In the genomic region with DNA sequence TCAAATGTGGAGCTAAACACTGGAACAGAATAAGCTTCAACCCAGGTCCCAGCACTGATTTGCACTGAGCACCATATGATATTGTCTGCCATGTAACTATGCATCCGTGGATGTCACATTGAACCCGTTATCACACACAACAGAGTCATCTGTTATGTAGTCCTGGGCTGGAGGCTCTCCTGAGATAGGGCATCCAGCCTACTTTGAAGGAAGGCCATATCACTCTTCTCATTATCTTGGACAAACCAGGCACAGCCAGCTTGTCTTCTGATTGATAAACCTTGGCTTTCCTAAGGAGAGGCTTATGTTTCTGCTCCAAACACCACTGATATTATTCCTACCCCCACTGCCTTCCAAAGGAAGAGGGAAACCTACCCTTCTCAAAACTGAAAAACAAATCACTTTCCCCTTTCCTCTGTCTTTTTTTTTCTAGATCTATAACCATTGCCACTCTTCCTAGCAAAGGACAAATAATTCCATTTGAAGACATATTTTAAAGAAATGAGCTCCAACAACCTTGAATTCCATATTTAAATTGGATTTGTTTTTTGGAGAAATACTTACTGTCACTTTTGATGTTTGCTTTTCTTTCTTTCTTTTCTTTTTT, we compare ENCODE assay signal across 1 cellular context.
TF ChIP-seq lines count a peak whose summit lies in the region.

No MANE protein-coding gene starts in this region.

TF ChIP-seq in K562, 482 proteins besides CTCF, POLR2A, EP300 and RAD21 (continued from another document and continues in another):
- TF ChIP-seq, protein P1, sequence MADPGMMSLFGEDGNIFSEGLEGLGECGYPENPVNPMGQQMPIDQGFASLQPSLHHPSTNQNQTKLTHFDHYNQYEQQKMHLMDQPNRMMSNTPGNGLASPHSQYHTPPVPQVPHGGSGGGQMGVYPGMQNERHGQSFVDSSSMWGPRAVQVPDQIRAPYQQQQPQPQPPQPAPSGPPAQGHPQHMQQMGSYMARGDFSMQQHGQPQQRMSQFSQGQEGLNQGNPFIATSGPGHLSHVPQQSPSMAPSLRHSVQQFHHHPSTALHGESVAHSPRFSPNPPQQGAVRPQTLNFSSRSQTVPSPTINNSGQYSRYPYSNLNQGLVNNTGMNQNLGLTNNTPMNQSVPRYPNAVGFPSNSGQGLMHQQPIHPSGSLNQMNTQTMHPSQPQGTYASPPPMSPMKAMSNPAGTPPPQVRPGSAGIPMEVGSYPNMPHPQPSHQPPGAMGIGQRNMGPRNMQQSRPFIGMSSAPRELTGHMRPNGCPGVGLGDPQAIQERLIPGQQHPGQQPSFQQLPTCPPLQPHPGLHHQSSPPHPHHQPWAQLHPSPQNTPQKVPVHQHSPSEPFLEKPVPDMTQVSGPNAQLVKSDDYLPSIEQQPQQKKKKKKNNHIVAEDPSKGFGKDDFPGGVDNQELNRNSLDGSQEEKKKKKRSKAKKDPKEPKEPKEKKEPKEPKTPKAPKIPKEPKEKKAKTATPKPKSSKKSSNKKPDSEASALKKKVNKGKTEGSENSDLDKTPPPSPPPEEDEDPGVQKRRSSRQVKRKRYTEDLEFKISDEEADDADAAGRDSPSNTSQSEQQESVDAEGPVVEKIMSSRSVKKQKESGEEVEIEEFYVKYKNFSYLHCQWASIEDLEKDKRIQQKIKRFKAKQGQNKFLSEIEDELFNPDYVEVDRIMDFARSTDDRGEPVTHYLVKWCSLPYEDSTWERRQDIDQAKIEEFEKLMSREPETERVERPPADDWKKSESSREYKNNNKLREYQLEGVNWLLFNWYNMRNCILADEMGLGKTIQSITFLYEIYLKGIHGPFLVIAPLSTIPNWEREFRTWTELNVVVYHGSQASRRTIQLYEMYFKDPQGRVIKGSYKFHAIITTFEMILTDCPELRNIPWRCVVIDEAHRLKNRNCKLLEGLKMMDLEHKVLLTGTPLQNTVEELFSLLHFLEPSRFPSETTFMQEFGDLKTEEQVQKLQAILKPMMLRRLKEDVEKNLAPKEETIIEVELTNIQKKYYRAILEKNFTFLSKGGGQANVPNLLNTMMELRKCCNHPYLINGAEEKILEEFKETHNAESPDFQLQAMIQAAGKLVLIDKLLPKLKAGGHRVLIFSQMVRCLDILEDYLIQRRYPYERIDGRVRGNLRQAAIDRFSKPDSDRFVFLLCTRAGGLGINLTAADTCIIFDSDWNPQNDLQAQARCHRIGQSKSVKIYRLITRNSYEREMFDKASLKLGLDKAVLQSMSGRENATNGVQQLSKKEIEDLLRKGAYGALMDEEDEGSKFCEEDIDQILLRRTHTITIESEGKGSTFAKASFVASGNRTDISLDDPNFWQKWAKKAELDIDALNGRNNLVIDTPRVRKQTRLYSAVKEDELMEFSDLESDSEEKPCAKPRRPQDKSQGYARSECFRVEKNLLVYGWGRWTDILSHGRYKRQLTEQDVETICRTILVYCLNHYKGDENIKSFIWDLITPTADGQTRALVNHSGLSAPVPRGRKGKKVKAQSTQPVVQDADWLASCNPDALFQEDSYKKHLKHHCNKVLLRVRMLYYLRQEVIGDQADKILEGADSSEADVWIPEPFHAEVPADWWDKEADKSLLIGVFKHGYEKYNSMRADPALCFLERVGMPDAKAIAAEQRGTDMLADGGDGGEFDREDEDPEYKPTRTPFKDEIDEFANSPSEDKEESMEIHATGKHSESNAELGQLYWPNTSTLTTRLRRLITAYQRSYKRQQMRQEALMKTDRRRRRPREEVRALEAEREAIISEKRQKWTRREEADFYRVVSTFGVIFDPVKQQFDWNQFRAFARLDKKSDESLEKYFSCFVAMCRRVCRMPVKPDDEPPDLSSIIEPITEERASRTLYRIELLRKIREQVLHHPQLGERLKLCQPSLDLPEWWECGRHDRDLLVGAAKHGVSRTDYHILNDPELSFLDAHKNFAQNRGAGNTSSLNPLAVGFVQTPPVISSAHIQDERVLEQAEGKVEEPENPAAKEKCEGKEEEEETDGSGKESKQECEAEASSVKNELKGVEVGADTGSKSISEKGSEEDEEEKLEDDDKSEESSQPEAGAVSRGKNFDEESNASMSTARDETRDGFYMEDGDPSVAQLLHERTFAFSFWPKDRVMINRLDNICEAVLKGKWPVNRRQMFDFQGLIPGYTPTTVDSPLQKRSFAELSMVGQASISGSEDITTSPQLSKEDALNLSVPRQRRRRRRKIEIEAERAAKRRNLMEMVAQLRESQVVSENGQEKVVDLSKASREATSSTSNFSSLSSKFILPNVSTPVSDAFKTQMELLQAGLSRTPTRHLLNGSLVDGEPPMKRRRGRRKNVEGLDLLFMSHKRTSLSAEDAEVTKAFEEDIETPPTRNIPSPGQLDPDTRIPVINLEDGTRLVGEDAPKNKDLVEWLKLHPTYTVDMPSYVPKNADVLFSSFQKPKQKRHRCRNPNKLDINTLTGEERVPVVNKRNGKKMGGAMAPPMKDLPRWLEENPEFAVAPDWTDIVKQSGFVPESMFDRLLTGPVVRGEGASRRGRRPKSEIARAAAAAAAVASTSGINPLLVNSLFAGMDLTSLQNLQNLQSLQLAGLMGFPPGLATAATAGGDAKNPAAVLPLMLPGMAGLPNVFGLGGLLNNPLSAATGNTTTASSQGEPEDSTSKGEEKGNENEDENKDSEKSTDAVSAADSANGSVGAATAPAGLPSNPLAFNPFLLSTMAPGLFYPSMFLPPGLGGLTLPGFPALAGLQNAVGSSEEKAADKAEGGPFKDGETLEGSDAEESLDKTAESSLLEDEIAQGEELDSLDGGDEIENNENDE (IDR thresholded peaks at IDR 0.05; ENCODE audit: low read depth, low read length) = no peak
- TF ChIP-seq NCOA4 (IDR thresholded peaks at IDR 0.05; ENCODE audit: partially characterized antibody) = peak; percentile 92
- TF ChIP-seq ZNF507 (tag; conservative IDR thresholded peaks at IDR 0.05) = no peak
- TF ChIP-seq THRAP3 (IDR thresholded peaks at IDR 0.05; ENCODE audit: borderline replicate concordance) = no peak
- TF ChIP-seq ZNF57 (CRISPR knock-in tag; IDR thresholded peaks at IDR 0.05) = no peak
- 0 out of 2 replicates have a peak, but pooled peaks have one; percentile 68 for TF ChIP-seq ZNF444 (CRISPR knock-in tag; IDR thresholded peaks at IDR 0.05)
- TF ChIP-seq IFI16 (CRISPR knock-in tag; IDR thresholded peaks at IDR 0.05) = no peak
- peak; percentile 99 for TF ChIP-seq SMARCA4 (IDR thresholded peaks at IDR 0.05)
- TF ChIP-seq SMAD4 (CRISPR knock-in tag; conservative IDR thresholded peaks at IDR 0.05) = peak; percentile 99
- TF ChIP-seq, protein P2, sequence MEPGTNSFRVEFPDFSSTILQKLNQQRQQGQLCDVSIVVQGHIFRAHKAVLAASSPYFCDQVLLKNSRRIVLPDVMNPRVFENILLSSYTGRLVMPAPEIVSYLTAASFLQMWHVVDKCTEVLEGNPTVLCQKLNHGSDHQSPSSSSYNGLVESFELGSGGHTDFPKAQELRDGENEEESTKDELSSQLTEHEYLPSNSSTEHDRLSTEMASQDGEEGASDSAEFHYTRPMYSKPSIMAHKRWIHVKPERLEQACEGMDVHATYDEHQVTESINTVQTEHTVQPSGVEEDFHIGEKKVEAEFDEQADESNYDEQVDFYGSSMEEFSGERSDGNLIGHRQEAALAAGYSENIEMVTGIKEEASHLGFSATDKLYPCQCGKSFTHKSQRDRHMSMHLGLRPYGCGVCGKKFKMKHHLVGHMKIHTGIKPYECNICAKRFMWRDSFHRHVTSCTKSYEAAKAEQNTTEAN (CRISPR knock-in tag; IDR thresholded peaks at IDR 0.05) = no peak
- TF ChIP-seq, protein P3, sequence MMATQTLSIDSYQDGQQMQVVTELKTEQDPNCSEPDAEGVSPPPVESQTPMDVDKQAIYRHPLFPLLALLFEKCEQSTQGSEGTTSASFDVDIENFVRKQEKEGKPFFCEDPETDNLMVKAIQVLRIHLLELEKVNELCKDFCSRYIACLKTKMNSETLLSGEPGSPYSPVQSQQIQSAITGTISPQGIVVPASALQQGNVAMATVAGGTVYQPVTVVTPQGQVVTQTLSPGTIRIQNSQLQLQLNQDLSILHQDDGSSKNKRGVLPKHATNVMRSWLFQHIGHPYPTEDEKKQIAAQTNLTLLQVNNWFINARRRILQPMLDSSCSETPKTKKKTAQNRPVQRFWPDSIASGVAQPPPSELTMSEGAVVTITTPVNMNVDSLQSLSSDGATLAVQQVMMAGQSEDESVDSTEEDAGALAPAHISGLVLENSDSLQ (IDR thresholded peaks at IDR 0.05) = peak; percentile 81
- TF ChIP-seq MTA3 (IDR thresholded peaks at IDR 0.05; ENCODE audit: borderline replicate concordance) = 0 out of 2 replicates have a peak, but pooled peaks have one; percentile 73
- TF ChIP-seq, protein P4, sequence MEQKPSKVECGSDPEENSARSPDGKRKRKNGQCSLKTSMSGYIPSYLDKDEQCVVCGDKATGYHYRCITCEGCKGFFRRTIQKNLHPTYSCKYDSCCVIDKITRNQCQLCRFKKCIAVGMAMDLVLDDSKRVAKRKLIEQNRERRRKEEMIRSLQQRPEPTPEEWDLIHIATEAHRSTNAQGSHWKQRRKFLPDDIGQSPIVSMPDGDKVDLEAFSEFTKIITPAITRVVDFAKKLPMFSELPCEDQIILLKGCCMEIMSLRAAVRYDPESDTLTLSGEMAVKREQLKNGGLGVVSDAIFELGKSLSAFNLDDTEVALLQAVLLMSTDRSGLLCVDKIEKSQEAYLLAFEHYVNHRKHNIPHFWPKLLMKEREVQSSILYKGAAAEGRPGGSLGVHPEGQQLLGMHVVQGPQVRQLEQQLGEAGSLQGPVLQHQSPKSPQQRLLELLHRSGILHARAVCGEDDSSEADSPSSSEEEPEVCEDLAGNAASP (IDR thresholded peaks at IDR 0.05) = no peak
- peak; percentile 15; the same call in 1 of the 2 replicates for TF ChIP-seq XRCC3 (IDR thresholded peaks at IDR 0.05)
- TF ChIP-seq, protein P5, sequence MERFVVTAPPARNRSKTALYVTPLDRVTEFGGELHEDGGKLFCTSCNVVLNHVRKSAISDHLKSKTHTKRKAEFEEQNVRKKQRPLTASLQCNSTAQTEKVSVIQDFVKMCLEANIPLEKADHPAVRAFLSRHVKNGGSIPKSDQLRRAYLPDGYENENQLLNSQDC (CRISPR knock-in tag; IDR thresholded peaks at IDR 0.05) = no peak
- TF ChIP-seq CBX2 (IDR thresholded peaks at IDR 0.05; ENCODE audit: insufficient read depth, low read length, poor library complexity, severe bottlenecking) = no peak
- no peak for TF ChIP-seq SRF (CRISPR knock-in tag; IDR thresholded peaks at IDR 0.05)
- no peak for TF ChIP-seq ZNF764 (CRISPR knock-in tag; IDR thresholded peaks at IDR 0.05; ENCODE audit: low read depth)
- TF ChIP-seq ZNF175 (CRISPR knock-in tag; IDR thresholded peaks at IDR 0.05; ENCODE audit: low read depth) = peak; percentile 96
- TF ChIP-seq ADNP (tag; IDR thresholded peaks at IDR 0.05) = peak; percentile 74
- TF ChIP-seq, protein P6, sequence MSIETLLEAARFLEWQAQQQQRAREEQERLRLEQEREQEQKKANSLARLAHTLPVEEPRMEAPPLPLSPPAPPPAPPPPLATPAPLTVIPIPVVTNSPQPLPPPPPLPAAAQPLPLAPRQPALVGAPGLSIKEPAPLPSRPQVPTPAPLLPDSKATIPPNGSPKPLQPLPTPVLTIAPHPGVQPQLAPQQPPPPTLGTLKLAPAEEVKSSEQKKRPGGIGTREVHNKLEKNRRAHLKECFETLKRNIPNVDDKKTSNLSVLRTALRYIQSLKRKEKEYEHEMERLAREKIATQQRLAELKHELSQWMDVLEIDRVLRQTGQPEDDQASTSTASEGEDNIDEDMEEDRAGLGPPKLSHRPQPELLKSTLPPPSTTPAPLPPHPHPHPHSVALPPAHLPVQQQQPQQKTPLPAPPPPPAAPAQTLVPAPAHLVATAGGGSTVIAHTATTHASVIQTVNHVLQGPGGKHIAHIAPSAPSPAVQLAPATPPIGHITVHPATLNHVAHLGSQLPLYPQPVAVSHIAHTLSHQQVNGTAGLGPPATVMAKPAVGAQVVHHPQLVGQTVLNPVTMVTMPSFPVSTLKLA (conservative IDR thresholded peaks at IDR 0.05) = peak in 1 of 2 experiments; percentile 85; a peak in 3 of 4 replicates
- TF ChIP-seq, protein P7, sequence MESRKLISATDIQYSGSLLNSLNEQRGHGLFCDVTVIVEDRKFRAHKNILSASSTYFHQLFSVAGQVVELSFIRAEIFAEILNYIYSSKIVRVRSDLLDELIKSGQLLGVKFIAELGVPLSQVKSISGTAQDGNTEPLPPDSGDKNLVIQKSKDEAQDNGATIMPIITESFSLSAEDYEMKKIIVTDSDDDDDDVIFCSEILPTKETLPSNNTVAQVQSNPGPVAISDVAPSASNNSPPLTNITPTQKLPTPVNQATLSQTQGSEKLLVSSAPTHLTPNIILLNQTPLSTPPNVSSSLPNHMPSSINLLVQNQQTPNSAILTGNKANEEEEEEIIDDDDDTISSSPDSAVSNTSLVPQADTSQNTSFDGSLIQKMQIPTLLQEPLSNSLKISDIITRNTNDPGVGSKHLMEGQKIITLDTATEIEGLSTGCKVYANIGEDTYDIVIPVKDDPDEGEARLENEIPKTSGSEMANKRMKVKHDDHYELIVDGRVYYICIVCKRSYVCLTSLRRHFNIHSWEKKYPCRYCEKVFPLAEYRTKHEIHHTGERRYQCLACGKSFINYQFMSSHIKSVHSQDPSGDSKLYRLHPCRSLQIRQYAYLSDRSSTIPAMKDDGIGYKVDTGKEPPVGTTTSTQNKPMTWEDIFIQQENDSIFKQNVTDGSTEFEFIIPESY (CRISPR knock-in tag; IDR thresholded peaks at IDR 0.05) = no peak
- no peak for TF ChIP-seq ZNF165 (CRISPR knock-in tag; IDR thresholded peaks at IDR 0.05; ENCODE audit: borderline replicate concordance)
- TF ChIP-seq CXXC5 (CRISPR knock-in tag; IDR thresholded peaks at IDR 0.05) = peak; percentile 94
- TF ChIP-seq SIN3A (IDR thresholded peaks at IDR 0.05; ENCODE audit: borderline replicate concordance in 2 of 2, control insufficient read depth in 1 of 2, low read depth in 2 of 2, low read length in 2 of 2) = no peak
- TF ChIP-seq, protein P8, sequence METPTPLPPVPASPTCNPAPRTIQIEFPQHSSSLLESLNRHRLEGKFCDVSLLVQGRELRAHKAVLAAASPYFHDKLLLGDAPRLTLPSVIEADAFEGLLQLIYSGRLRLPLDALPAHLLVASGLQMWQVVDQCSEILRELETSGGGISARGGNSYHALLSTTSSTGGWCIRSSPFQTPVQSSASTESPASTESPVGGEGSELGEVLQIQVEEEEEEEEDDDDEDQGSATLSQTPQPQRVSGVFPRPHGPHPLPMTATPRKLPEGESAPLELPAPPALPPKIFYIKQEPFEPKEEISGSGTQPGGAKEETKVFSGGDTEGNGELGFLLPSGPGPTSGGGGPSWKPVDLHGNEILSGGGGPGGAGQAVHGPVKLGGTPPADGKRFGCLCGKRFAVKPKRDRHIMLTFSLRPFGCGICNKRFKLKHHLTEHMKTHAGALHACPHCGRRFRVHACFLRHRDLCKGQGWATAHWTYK (CRISPR knock-in tag; IDR thresholded peaks at IDR 0.05) = peak; percentile 93; the same call in 1 of the 2 replicates
- TF ChIP-seq, protein P9, sequence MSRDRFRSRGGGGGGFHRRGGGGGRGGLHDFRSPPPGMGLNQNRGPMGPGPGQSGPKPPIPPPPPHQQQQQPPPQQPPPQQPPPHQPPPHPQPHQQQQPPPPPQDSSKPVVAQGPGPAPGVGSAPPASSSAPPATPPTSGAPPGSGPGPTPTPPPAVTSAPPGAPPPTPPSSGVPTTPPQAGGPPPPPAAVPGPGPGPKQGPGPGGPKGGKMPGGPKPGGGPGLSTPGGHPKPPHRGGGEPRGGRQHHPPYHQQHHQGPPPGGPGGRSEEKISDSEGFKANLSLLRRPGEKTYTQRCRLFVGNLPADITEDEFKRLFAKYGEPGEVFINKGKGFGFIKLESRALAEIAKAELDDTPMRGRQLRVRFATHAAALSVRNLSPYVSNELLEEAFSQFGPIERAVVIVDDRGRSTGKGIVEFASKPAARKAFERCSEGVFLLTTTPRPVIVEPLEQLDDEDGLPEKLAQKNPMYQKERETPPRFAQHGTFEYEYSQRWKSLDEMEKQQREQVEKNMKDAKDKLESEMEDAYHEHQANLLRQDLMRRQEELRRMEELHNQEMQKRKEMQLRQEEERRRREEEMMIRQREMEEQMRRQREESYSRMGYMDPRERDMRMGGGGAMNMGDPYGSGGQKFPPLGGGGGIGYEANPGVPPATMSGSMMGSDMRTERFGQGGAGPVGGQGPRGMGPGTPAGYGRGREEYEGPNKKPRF (IDR thresholded peaks at IDR 0.05; ENCODE audit: low read depth, low read length) = no peak
- TF ChIP-seq POLR2H (tag; IDR thresholded peaks at IDR 0.05; ENCODE audit: low read depth) = no peak
- peak; percentile 94 for TF ChIP-seq ZNF583 (CRISPR knock-in tag; IDR thresholded peaks at IDR 0.05)
- no peak for TF ChIP-seq ZC3H11A (IDR thresholded peaks at IDR 0.05; ENCODE audit: low read depth, low read length)
- TF ChIP-seq PHTF2 (CRISPR knock-in tag; IDR thresholded peaks at IDR 0.05) = no peak
